Comparison of ENCODE assay signal across 12 cellular contexts in genomic region chr3:131072099-131072559, GRCh38. TPM values are rescaled to one million over a fixed set of nuclear protein-coding genes. Genes with fewer than 3 reads are reported as not detected.
DNase-seq lines count a peak whose midpoint lies in the region; ATAC-seq, FAIRE-seq and TF ChIP-seq lines count a peak whose summit lies in the region.
"Had no signal": no experiment of that assay in that cellular context is flagged by ENCODE, and none has a peak within 500 bp of the region (broad histone marks: within the 10 kb centered on the region; RNA-seq: fewer than 3 reads in every experiment).

No MANE protein-coding gene starts in this region.

- no peak overlapping the region for H3K9ac ChIP-seq in K562 (ENCODE audit: insufficient read depth in 1 of 2, low read depth in 2 of 2, low read length in 2 of 2)

- no peak for TF ChIP-seq RAD21 in K562 (CRISPR knock-in tag; conservative IDR thresholded peaks at IDR 0.05 in 1 of 2, IDR thresholded peaks at IDR 0.05 in 1 of 2)

- DNase-seq in GF-D8 (lab: John Stamatoyannopoulos, UW) (peak; percentile 53), MV-4-11 (lab: John Stamatoyannopoulos, UW) (peak; percentile 71), K562 (ENCODE audit: extremely low read depth in 1 of 4, low spot score in 3 of 4) (peak; percentile 12 to 67 (median 38)), SIG-M5 treated with dmso at 0.1 percent for 504 hours (lab: John Stamatoyannopoulos, UW; ENCODE audit: unreplicated experiment) (no peak), testis (no peak)
- no peak for DNase-seq in activated naive CD4-positive, alpha-beta T cell treated with Interleukin-2 at 50 U/mL for 16 hours
- DNase-seq: NCI-H1417 treated with DMSO at 0.1 percent for 48 hours had no signal

- WGBS in K562 (ENCODE audit: insufficient coverage, low coverage, missing lambda C conversion rate) = 0% methylated on average over 2 of the region's 2 CpGs
- WGBS in testis, 2 donors = 68 to 76% methylated on average over 2 of the region's 2 CpGs

- CTCF ChIA-PET in K562 (lab: Yijun Ruan, JAX; ENCODE audit: low intra/inter-chr PET ratio) = no interaction called here

- in situ Hi-C loops in K562 (cut with MboI) = no loop called here

- H3K4me2 ChIP-seq in K562 (ENCODE audit: insufficient read depth, low read length) = peak overlapping the region; percentile 40; the same call in 1 of the 2 replicates

- H2AFZ ChIP-seq in K562 (ENCODE audit: low read depth, low read length) (peak overlapping the region; percentile 89), neuron (ENCODE audit: low read depth, low read length) (peak overlapping the region; percentile 13)

- TF ChIP-seq CTCF in K562 (IDR thresholded peaks at IDR 0.05 in 2 of 3, conservative IDR thresholded peaks at IDR 0.05 in 1 of 3; ENCODE audit: insufficient read depth in 2 of 3, low read depth in 1 of 3, low read length in 3 of 3) = no peak
- TF ChIP-seq CTCF in testis (IDR thresholded peaks at IDR 0.05) = no peak

- BruUV-seq in K562 (replicated peaks; lab: Mats Ljungman, UMichigan) = no TSS peak

- peak; percentile 59; the same call in 1 of the 2 replicates for TF ChIP-seq EP300 in K562 (IDR thresholded peaks at IDR 0.05; ENCODE audit: low read length)

- no peaks in the 10 kb centered on the region for H4K20me1 ChIP-seq in K562 (replicated peaks; ENCODE audit: control insufficient read depth, insufficient read depth, low read length)

- POLR2A ChIA-PET in K562 (lab: Yijun Ruan, JAX) = interaction anchor here (0.6 kb wide), 1 partner anchor 33 kb away, joined by 3 read pairs; no protein-coding TSS in a partner anchor

- H3K9me1 ChIP-seq in K562 (ENCODE audit: control insufficient read depth, insufficient read depth, low read length) = no peaks in the 10 kb centered on the region

- no peak for TF ChIP-seq POLR2A in K562 (conservative IDR thresholded peaks at IDR 0.05)
- TF ChIP-seq POLR2A in testis (IDR thresholded peaks at IDR 0.05) = no peak

- H3K4me1 ChIP-seq in K562 (replicated peaks in 1 of 2; ENCODE audit: control insufficient read depth in 2 of 2, insufficient read depth in 2 of 2, low read length in 2 of 2) (peaks cover 0 to 15% of the 10 kb centered on the region in 2 experiments; a peak in 3 of 5 replicates), neuron (ENCODE audit: insufficient read depth, low read length) (no peaks in the 10 kb centered on the region), testis (no peaks in the 10 kb centered on the region)
- H3K4me1 ChIP-seq: prostate gland had no signal

- intact Hi-C loops in K562 (cut with micrococcal nuclease) = no loop called here
- intact Hi-C loops in testis (cut with DNase I; ENCODE audit: low total_unique reads) = no loop called here

- FAIRE-seq in K562 (lab: Jason Lieb, UNC) = peak; percentile 69

- H3K27me3 ChIP-seq in K562 (ENCODE audit: control insufficient read depth in 2 of 2, insufficient read depth in 2 of 2, low read length in 2 of 2) (no peaks in the 10 kb centered on the region), neuron (ENCODE audit: insufficient read depth, low read length) (no peaks in the 10 kb centered on the region), testis (no peaks in the 10 kb centered on the region)

- ATAC-seq in K562 (peak; percentile 89), GM21367 (IDR thresholded peaks at IDR 0.05; ENCODE audit: unreplicated experiment) (no peak)

- H3K27ac ChIP-seq in K562 (ENCODE audit: extremely low read depth, low read depth, low read length) (peak overlapping the region; percentile 72), testis (no peak overlapping the region)
- H3K27ac ChIP-seq: HL-60, prostate gland had no signal

- H3K36me3 ChIP-seq in K562 (ENCODE audit: control insufficient read depth, insufficient read depth, low read length) = no peaks in the 10 kb centered on the region
- H3K36me3 ChIP-seq in neuron (ENCODE audit: insufficient read depth, low read length) = no peaks in the 10 kb centered on the region
- H3K36me3 ChIP-seq in testis (ENCODE audit: low read depth, missing control alignments) = no peaks in the 10 kb centered on the region
- H3K36me3 ChIP-seq: prostate gland had no signal

- H3K9me3 ChIP-seq in K562 (replicated peaks; ENCODE audit: control insufficient read depth, insufficient read depth, low read depth, low read length) (no peaks in the 10 kb centered on the region), neuron (ENCODE audit: low read length) (no peaks in the 10 kb centered on the region), testis (no peaks in the 10 kb centered on the region)
- H3K9me3 ChIP-seq: prostate gland had no signal

- H3K4me3 ChIP-seq in K562 (no peak overlapping the region), neuron (ENCODE audit: low read length) (no peak overlapping the region), testis (no peak overlapping the region)
- H3K4me3 ChIP-seq: lung, prostate gland had no signal

- no peaks in the 10 kb centered on the region for H3K79me2 ChIP-seq in K562 (ENCODE audit: control insufficient read depth, insufficient read depth, low read length)

TF ChIP-seq in K562, 482 proteins besides CTCF, POLR2A, EP300 and RAD21 (continues in another document):
- TF ChIP-seq ZNF12 (CRISPR knock-in tag; IDR thresholded peaks at IDR 0.05) (no peak), RAD51 (IDR thresholded peaks at IDR 0.05; ENCODE audit: borderline replicate concordance, low read depth) (peak; percentile 76), PKNOX1 (IDR thresholded peaks at IDR 0.05) (peak; percentile 40), E2F3 (CRISPR knock-in tag; IDR thresholded peaks at IDR 0.05) (no peak), CTBP1 (IDR thresholded peaks at IDR 0.05; ENCODE audit: borderline replicate concordance) (peak; percentile 60; the same call in 1 of the 2 replicates), ZNF589 (CRISPR knock-in tag; IDR thresholded peaks at IDR 0.05; ENCODE audit: low read depth) (peak; percentile 54; the same call in 1 of the 2 replicates), RCOR1 (IDR thresholded peaks at IDR 0.05; ENCODE audit: borderline replicate concordance in 1 of 2, low read depth in 2 of 2, low read length in 2 of 2) (peak in 1 of 2 experiments; percentile 66; a peak in 1 of 4 replicates), EWSR1 (IDR thresholded peaks at IDR 0.05; ENCODE audit: borderline replicate concordance, low read depth, partially characterized antibody) (no peak), SMARCA4 (IDR thresholded peaks at IDR 0.05) (peak; percentile 71; the same call in 1 of the 2 replicates), CHD1 (IDR thresholded peaks at IDR 0.05; ENCODE audit: low read length) (no peak), TOE1 (IDR thresholded peaks at IDR 0.05; ENCODE audit: borderline replicate concordance) (peak; percentile 57; the same call in 1 of the 2 replicates), TOE1 (CRISPR knock-in tag; IDR thresholded peaks at IDR 0.05; ENCODE audit: borderline replicate concordance, low read depth) (no peak)

RNA-seq across cellular contexts. Expression of gene NEK11, which starts 45.5 kb away (rescaled TPM):
- total RNA-seq in K562 (2011; cell fraction: chromatin; rRNA removed; ENCODE audit: low replicate concordance) = 1.3 and 3.1 TPM in 2 replicates
- 0.67 and 1.1 TPM in 2 replicates for total RNA-seq in K562 (2011; cell fraction: nucleolus; rRNA removed)
- total RNA-seq in K562 (2011; cell fraction: nucleoplasm; rRNA removed) = 2.6 and 4.4 TPM in 2 replicates
- total RNA-seq in K562 (2014; rRNA removed) (0.69 and 1.0 TPM in 2 replicates), K562 (2014; rRNA removed; fragmentation: Illumina TruSeq; extraction: Trizol) (0.87 and 0.99 TPM in 2 replicates), K562 (2015; rRNA removed; fragmentation: Illumina TruSeq; extraction: Trizol) (1.3 and 1.5 TPM in 2 replicates), K562 (2021) (1.1 and 1.2 TPM in 2 replicates), testis (10 to 100 TPM; 22.4 to 40.9 TPM)
- polyA plus RNA-seq in K562 (2011; rRNA removed) (0.68 and 0.99 TPM in 2 replicates), K562 (2014; fragmentation: Illumina TruSeq; extraction: Trizol) (0.62 and 0.85 TPM in 2 replicates), K562 (2014; fragmentation: Nextera tagmentation; extraction: Ambion mirVana) (under 1 TPM; 0.28 to 0.63 TPM), K562 (2014; rRNA removed) (0.59 and 1.2 TPM in 2 replicates), testis (ENCODE audit: insufficient read depth, low read depth, low replicate concordance) (35.9 TPM)
- polyA plus RNA-seq in K562 (2011; cell fraction: cytosol; rRNA removed) = 0.21 and 0.25 TPM in 2 replicates
- polyA plus RNA-seq in K562 (2011; cell fraction: nucleus; rRNA removed) = 0.74 TPM in 2 replicates
- 0.78 and 1.0 TPM in 2 replicates for polyA plus RNA-seq in K562 (2012)
- 0.84 and 2.2 TPM in 2 replicates for polyA minus RNA-seq in K562 (2011; rRNA and poly(A)+ RNA removed)
- not detected in 2 replicates for polyA minus RNA-seq in K562 (2011; cell fraction: cytosol; rRNA and poly(A)+ RNA removed)
- polyA minus RNA-seq in K562 (2011; cell fraction: nucleus; rRNA and poly(A)+ RNA removed) = 1.00 and 1.8 TPM in 2 replicates

RNA-seq across cellular contexts. Expression of gene ASTE1, which starts 45.5 kb away (rescaled TPM):
- 8.1 and 17.6 TPM in 2 replicates for total RNA-seq in K562 (2011; cell fraction: chromatin; rRNA removed; ENCODE audit: low replicate concordance)
- total RNA-seq in K562 (2011; cell fraction: nucleolus; rRNA removed) = 6.7 and 7.2 TPM in 2 replicates
- total RNA-seq in K562 (2011; cell fraction: nucleoplasm; rRNA removed) = 8.9 and 9.9 TPM in 2 replicates
- total RNA-seq in K562 (2014; rRNA removed) (3.6 and 4.4 TPM in 2 replicates), K562 (2014; rRNA removed; fragmentation: Illumina TruSeq; extraction: Trizol) (6.7 and 6.9 TPM in 2 replicates), K562 (2015; rRNA removed; fragmentation: Illumina TruSeq; extraction: Trizol) (7.3 and 8.6 TPM in 2 replicates), K562 (2021) (4.7 and 5.4 TPM in 2 replicates), testis (10 to 100 TPM in 1 of 2 donors, 1 to 10 TPM in 1; 9.8 to 13.0 TPM)
- polyA plus RNA-seq in K562 (2011; rRNA removed) (7.0 and 10.1 TPM in 2 replicates), K562 (2014; fragmentation: Illumina TruSeq; extraction: Trizol) (4.7 and 6.6 TPM in 2 replicates), K562 (2014; fragmentation: Nextera tagmentation; extraction: Ambion mirVana) (10 to 100 TPM; 10.1 to 12.1 TPM), K562 (2014; rRNA removed) (3.5 and 5.4 TPM in 2 replicates), testis (ENCODE audit: insufficient read depth, low read depth, low replicate concordance) (17.2 TPM)
- 4.5 and 4.7 TPM in 2 replicates for polyA plus RNA-seq in K562 (2011; cell fraction: cytosol; rRNA removed)
- 5.4 and 6.3 TPM in 2 replicates for polyA plus RNA-seq in K562 (2011; cell fraction: nucleus; rRNA removed)
- polyA plus RNA-seq in K562 (2012) = 4.1 and 5.0 TPM in 2 replicates
- 14.7 and 15.4 TPM in 2 replicates for polyA minus RNA-seq in K562 (2011; rRNA and poly(A)+ RNA removed)
- 3.2 and 3.9 TPM in 2 replicates for polyA minus RNA-seq in K562 (2011; cell fraction: cytosol; rRNA and poly(A)+ RNA removed)
- 11.7 and 22.1 TPM in 2 replicates for polyA minus RNA-seq in K562 (2011; cell fraction: nucleus; rRNA and poly(A)+ RNA removed)

Comparison
In these comparisons a context has a peak if more than half of its experiments do, and no peak if none do; other contexts are left out.
1. DNase-seq: peak in GF-D8 (single experiment), MV-4-11 (single experiment) and K562 (4 of 4); none in SIG-M5 treated with dmso at 0.1 percent for 504 hours (single experiment), activated naive CD4-positive, alpha-beta T cell treated with Interleukin-2 at 50 U/mL for 16 hours (single experiment) and testis (single experiment).
2. RNA of gene NEK11, which starts 45.5 kb away (total RNA-seq): 22.4 to 40.9 TPM in testis; 0.67 to 4.4 TPM in K562; every median in the first group is over 4 times any median in the second.